Comparison of ENCODE assay signal across 14 cellular contexts in the genomic region with DNA sequence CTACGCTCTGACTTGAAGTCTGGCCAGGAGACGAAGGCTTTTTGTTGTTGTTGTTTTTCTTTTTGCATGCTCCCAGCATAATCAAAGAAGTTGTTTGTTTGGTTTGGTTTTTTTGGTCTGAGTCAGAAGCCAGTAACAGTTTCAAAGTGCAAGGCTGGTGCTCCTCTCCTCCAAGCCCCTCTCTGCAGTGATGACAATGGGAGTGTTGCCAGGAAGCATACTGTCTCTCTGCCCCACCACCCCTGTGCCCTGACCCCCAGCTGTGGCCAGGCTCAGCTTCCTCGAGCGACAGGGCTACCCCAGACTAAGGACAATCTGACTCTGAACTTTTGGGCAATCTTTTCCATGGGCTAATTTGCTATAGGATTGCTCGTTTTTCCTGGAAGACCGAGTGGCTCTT.
A peak's percentile ranks its signal among the peaks of the same experiment; 100 is the strongest.
DNase-seq lines count a peak whose midpoint lies in the region; ATAC-seq and TF ChIP-seq lines count a peak whose summit lies in the region.
"Had no signal": no experiment of that assay in that cellular context is flagged by ENCODE, and none has a peak within 500 bp of the region (broad histone marks: within the 10 kb centered on the region; RNA-seq: fewer than 3 reads in every experiment).

No MANE protein-coding gene starts in this region.

- no peaks in the 10 kb centered on the region for H4K20me1 ChIP-seq in osteoblast (ENCODE audit: insufficient read depth, low read length)

- H3K36me3 Mint-ChIP-seq in HFFc6 (ENCODE audit: low read depth), result peaks cover 14% of the 10 kb centered on the region
- no peaks in the 10 kb centered on the region for H3K36me3 Mint-ChIP-seq in type B pancreatic cell

- H3K9me3 ChIP-seq in mucosa of rectum (ENCODE audit: control insufficient read depth in 2 of 2, low read length in 2 of 2), result no peaks in the 10 kb centered on the region
- no peaks in the 10 kb centered on the region for H3K9me3 ChIP-seq in osteoblast (ENCODE audit: low read depth, low read length)

- H3K4me1 ChIP-seq in mucosa of rectum (ENCODE audit: control insufficient read depth in 2 of 2, insufficient read depth in 2 of 2, low read length in 2 of 2), result peaks cover 0 to 4% of the 10 kb centered on the region in 2 donors
- peaks cover 39% of the 10 kb centered on the region for H3K4me1 ChIP-seq in osteoblast (ENCODE audit: insufficient read depth, low read length)

- H3K4me3 Mint-ChIP-seq in HFFc6 (no peak overlapping the region), type B pancreatic cell (no peak overlapping the region)
- H3K4me3 Mint-ChIP-seq: B cell; CD4-positive, alpha-beta T cell had no signal

- peaks cover 12% of the 10 kb centered on the region for H3K9me3 Mint-ChIP-seq in HFFc6
- H3K9me3 Mint-ChIP-seq in type B pancreatic cell, result peaks cover 6% of the 10 kb centered on the region

- DNase-seq in HFFc6 (no peak), coronary artery (ENCODE audit: low spot score) (peak; percentile 40), type B pancreatic cell (ENCODE audit: extremely low spot score, unreplicated experiment) (peak; percentile 36), NCI-H2107 (lab: John Stamatoyannopoulos, UW) (no peak), osteoblast (ENCODE audit: insufficient read length, low spot score, missing footprints) (no peak)
- DNase-seq: CD4-positive, alpha-beta T cell; NCI-H187 treated with DMSO at 0.1 percent for 48 hours; NCI-H2171 treated with DMSO at 0.1 percent for 48 hours; NCI-H510A; NCI-H82; PC-9 had no signal

- H3K9ac ChIP-seq in mucosa of rectum (ENCODE audit: low read depth in 1 of 2, low read length in 2 of 2), result no peak overlapping the region

- H3K27ac Mint-ChIP-seq in HFFc6 (peak overlapping the region; percentile 94), type B pancreatic cell (no peak overlapping the region)
- H3K27ac Mint-ChIP-seq: B cell; CD4-positive, alpha-beta T cell had no signal

- H3K27ac ChIP-seq in coronary artery, result peak overlapping the region in 1 of 2 donors; percentile 72
- peak overlapping the region; percentile 54 to 55 for H3K27ac ChIP-seq in mucosa of rectum (ENCODE audit: low read depth in 2 of 2, low read length in 2 of 2)
- no peak overlapping the region for H3K27ac ChIP-seq in osteoblast (ENCODE audit: low read depth, low read length)

- no peaks in the 10 kb centered on the region for H3K36me3 ChIP-seq in mucosa of rectum (ENCODE audit: control insufficient read depth in 2 of 2, insufficient read depth in 2 of 2, low read length in 2 of 2)
- H3K36me3 ChIP-seq in osteoblast (ENCODE audit: insufficient read depth, low read length), result no peaks in the 10 kb centered on the region

- ATAC-seq in GM18909 (IDR thresholded peaks at IDR 0.05; ENCODE audit: poor library complexity, unreplicated experiment), result no peak

- no peak for TF ChIP-seq CTCF in HFFc6 (IDR thresholded peaks at IDR 0.05)
- TF ChIP-seq CTCF in coronary artery (IDR thresholded peaks at IDR 0.05), result no peak
- no peak for TF ChIP-seq CTCF in type B pancreatic cell (conservative IDR thresholded peaks at IDR 0.05)
- no peak for TF ChIP-seq CTCF in osteoblast (IDR thresholded peaks at IDR 0.05; ENCODE audit: extremely low read depth, low read depth, low read length)

- H3K27me3 Mint-ChIP-seq in HFFc6 (ENCODE audit: insufficient read depth), result no peaks in the 10 kb centered on the region
- peaks cover 8% of the 10 kb centered on the region for H3K27me3 Mint-ChIP-seq in type B pancreatic cell

- H3K4me2 ChIP-seq in osteoblast (ENCODE audit: insufficient read depth, low read length), result no peak overlapping the region

- H2AFZ ChIP-seq in osteoblast (ENCODE audit: low read length), result no peak overlapping the region
- H2AFZ ChIP-seq: PC-9 had no signal

- H3K4me3 ChIP-seq in coronary artery, result no peak overlapping the region
- H3K4me3 ChIP-seq in mucosa of rectum (ENCODE audit: low read length in 2 of 2), result no peak overlapping the region
- no peak overlapping the region for H3K4me3 ChIP-seq in osteoblast (ENCODE audit: insufficient read depth, low read length)
- H3K4me3 ChIP-seq: PC-9 had no signal

- no peaks in the 10 kb centered on the region for H3K79me2 ChIP-seq in osteoblast (ENCODE audit: insufficient read depth, low read length)

- H3K4me1 Mint-ChIP-seq in HFFc6 (ENCODE audit: low read depth) (peaks cover 84% of the 10 kb centered on the region), type B pancreatic cell (ENCODE audit: unreplicated experiment) (peaks cover 16% of the 10 kb centered on the region)
- H3K4me1 Mint-ChIP-seq: B cell had no signal

- H3K27me3 ChIP-seq in mucosa of rectum (ENCODE audit: control insufficient read depth in 2 of 2, insufficient read depth in 2 of 2, low read length in 2 of 2) (no peaks in the 10 kb centered on the region), osteoblast (ENCODE audit: insufficient read depth, low read length) (no peaks in the 10 kb centered on the region)

Comparison
In these comparisons a context has a peak if more than half of its experiments do, and no peak if none do; other contexts are left out.
1. DNase-seq: peak in coronary artery (single experiment) and type B pancreatic cell (single experiment); none in HFFc6 (single experiment), NCI-H2107 (single experiment) and osteoblast (single experiment).